In the genomic region with DNA sequence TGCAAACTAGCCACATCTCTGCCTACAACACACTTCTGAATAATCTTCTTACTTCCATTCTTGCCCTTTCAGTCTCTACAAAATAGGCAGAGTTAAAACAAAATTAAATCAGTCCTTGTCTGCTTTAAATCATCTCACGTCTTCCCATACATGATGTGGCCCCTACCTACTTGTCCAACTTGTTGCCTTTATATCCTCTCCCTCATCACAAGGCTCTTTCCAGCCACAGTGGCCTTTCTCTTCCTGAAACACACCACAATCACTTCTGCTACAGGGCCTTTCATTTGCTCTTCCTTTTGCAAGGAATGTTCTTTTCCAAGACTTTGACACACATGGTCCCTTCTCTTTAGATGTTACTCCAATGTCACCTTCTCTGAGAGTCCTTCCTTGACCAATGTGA, we compare ENCODE assay signal across 10 cellular contexts. TPM values are rescaled to one million over a fixed set of nuclear protein-coding genes. Genes with fewer than 3 reads are reported as not detected.
DNase-seq lines count a peak whose midpoint lies in the region; ATAC-seq and TF ChIP-seq lines count a peak whose summit lies in the region.
"Had no signal": no experiment of that assay in that cellular context is flagged by ENCODE, and none has a peak within 500 bp of the region (broad histone marks: within the 10 kb centered on the region; RNA-seq: fewer than 3 reads in every experiment).

No MANE protein-coding gene starts in this region.

- no peaks in the 10 kb centered on the region for H3K27me3 ChIP-seq in heart right ventricle
- no peaks in the 10 kb centered on the region for H3K27me3 ChIP-seq in right lobe of liver

- peaks cover 0 to 75% (median 57%) of the 10 kb centered on the region in 9 donors for H3K4me1 ChIP-seq in heart right ventricle
- H3K4me1 ChIP-seq in right lobe of liver: peaks cover 0 to 48% (median 12%) of the 10 kb centered on the region in 4 donors

- ATAC-seq in heart right ventricle (no peak), left ventricle myocardium superior (no peak), right lobe of liver (no peak), GM21825 (IDR thresholded peaks at IDR 0.05; ENCODE audit: unreplicated experiment) (no peak)

- H3K4me3 ChIP-seq in heart right ventricle (peak overlapping the region in 9 of 10 donors; percentile 67 to 94 (median 88)), astrocyte of the cerebellum (ENCODE audit: low read depth, low read length) (peak overlapping the region; percentile 85), right lobe of liver (peak overlapping the region; percentile 82 to 85 (median 84))

- in situ Hi-C loops in astrocyte of the cerebellum (cut with HindIII; ENCODE audit: low sequenced_read_pairs): no loop called here
- in situ Hi-C loops in G401 (cut with HindIII; ENCODE audit: low sequenced_read_pairs): no loop called here

- no peak overlapping the region for H3K4me3 Mint-ChIP-seq in activated T-cell treated with anti-CD3 and anti-CD28 coated beads, Interleukin-2, amount 50 U/mL, for 24 hours
- H3K4me3 Mint-ChIP-seq: activated CD4-positive, alpha-beta memory T cell treated with anti-CD3 and anti-CD28 coated beads, Interleukin-2, amount 10 ng/mL, durations not matched to agents 7 days and 5 days had no signal

- H3K9me3 ChIP-seq in heart right ventricle (no peaks in the 10 kb centered on the region), right lobe of liver (no peaks in the 10 kb centered on the region)

- H3K27ac ChIP-seq in heart right ventricle (peak overlapping the region in 6 of 10 donors; percentile 13 to 97 (median 95)), right lobe of liver (no peak overlapping the region)

- no peaks in the 10 kb centered on the region for H3K9me3 Mint-ChIP-seq in activated T-cell treated with anti-CD3 and anti-CD28 coated beads, Interleukin-2, amount 50 U/mL, for 24 hours
- H3K9me3 Mint-ChIP-seq: activated CD4-positive, alpha-beta memory T cell treated with anti-CD3 and anti-CD28 coated beads, Interleukin-2, amount 10 ng/mL, durations not matched to agents 7 days and 5 days had no signal

- H3K36me3 Mint-ChIP-seq in activated T-cell treated with anti-CD3 and anti-CD28 coated beads, Interleukin-2, amount 50 U/mL, for 24 hours (ENCODE audit: low read depth): peaks cover 68% of the 10 kb centered on the region

- H3K27ac Mint-ChIP-seq in activated T-cell treated with anti-CD3 and anti-CD28 coated beads, Interleukin-2, amount 50 U/mL, for 24 hours: no peak overlapping the region
- H3K27ac Mint-ChIP-seq: activated CD4-positive, alpha-beta memory T cell treated with anti-CD3 and anti-CD28 coated beads, Interleukin-2, amount 10 ng/mL, durations not matched to agents 7 days and 5 days had no signal

- H3K4me1 Mint-ChIP-seq in activated T-cell treated with anti-CD3 and anti-CD28 coated beads, Interleukin-2, amount 50 U/mL, for 24 hours (ENCODE audit: low read depth): peaks cover 22% of the 10 kb centered on the region

- intact Hi-C loops in heart right ventricle (cut with DNase I): no loop called here
- intact Hi-C loops in left ventricle myocardium superior (cut with micrococcal nuclease): no loop called here
- intact Hi-C loops in right lobe of liver (cut with DNase I): no loop called here

- H3K27me3 Mint-ChIP-seq in activated T-cell treated with anti-CD3 and anti-CD28 coated beads, Interleukin-2, amount 50 U/mL, for 24 hours: no peaks in the 10 kb centered on the region
- H3K27me3 Mint-ChIP-seq: activated CD4-positive, alpha-beta memory T cell treated with anti-CD3 and anti-CD28 coated beads, Interleukin-2, amount 10 ng/mL, durations not matched to agents 7 days and 5 days had no signal

- WGBS in heart right ventricle, 2 donors: 6 to 25% methylated on average over 1 of the region's 1 CpG
- WGBS in right lobe of liver (ENCODE audit: insufficient coverage, low coverage, low lambda C conversion rate, missing lambda C conversion rate): 36% methylated on average over 1 of the region's 1 CpG

- no peak for DNase-seq in heart right ventricle
- no peak for DNase-seq in left ventricle myocardium superior
- DNase-seq in astrocyte of the cerebellum (ENCODE audit: low read depth): no peak
- no peak for DNase-seq in right lobe of liver
- DNase-seq in activated naive CD4-positive, alpha-beta T cell treated with Interleukin-2 at 50 U/mL for 16 hours: no peak
- DNase-seq in G401 (ENCODE audit: low spot score): no peak
- no peak for DNase-seq in activated T-cell treated with anti-CD3 and anti-CD28 coated beads, Interleukin-2, amount 50 U/mL, for 24 hours
- DNase-seq: activated CD4-positive, alpha-beta memory T cell treated with anti-CD3 and anti-CD28 coated beads, Interleukin-2, amount 10 ng/mL, durations not matched to agents 7 days and 5 days; NCI-H1436 treated with DMSO at 0.1 percent for 48 hours had no signal

- peaks cover 0 to 10% (median 0%) of the 10 kb centered on the region in 9 donors for H3K36me3 ChIP-seq in heart right ventricle
- no peaks in the 10 kb centered on the region for H3K36me3 ChIP-seq in right lobe of liver

- no peak for TF ChIP-seq POLR2A in right lobe of liver (IDR thresholded peaks at IDR 0.05)

- no peak for TF ChIP-seq CTCF in heart right ventricle (IDR thresholded peaks at IDR 0.05)
- no peak for TF ChIP-seq CTCF in astrocyte of the cerebellum (IDR thresholded peaks at IDR 0.05; ENCODE audit: low read depth, low read length, missing control alignments)
- no peak for TF ChIP-seq CTCF in right lobe of liver (IDR thresholded peaks at IDR 0.05)

RNA-seq across cellular contexts. Expression of a gene that starts 1.7 kb away (rescaled TPM):
- total RNA-seq in heart right ventricle: 10 to 100 TPM; 18.6 to 28.6 (median 24.5) TPM
- polyA plus RNA-seq in heart right ventricle: 10 to 100 TPM in 1 of 2 donors, 1 to 10 TPM in 1; 7.5 to 46.8 TPM
- 21.5 TPM for total RNA-seq in left ventricle myocardium superior
- 10 to 100 TPM; 12.9 to 16.7 (median 15.1) TPM for total RNA-seq in right lobe of liver
- total RNA-seq in G401 (2014; rRNA removed; shearing (Covaris generic)): 20.7 and 30.9 TPM in 2 replicates

Comparison
In these comparisons a context has a peak if more than half of its experiments do, and no peak if none do; other contexts are left out.
1. H3K27ac ChIP-seq: peak in heart right ventricle (6 of 10); none in right lobe of liver (0 of 3).
2. Peak in every context shown above with its lines, with median percentiles within 50 percentile points of each other: H3K4me3 ChIP-seq.